In genomic region chr16:86604436-86605220, GRCh38 we compare ENCODE assay signal across 10 cellular contexts. TPM values are rescaled to one million over a fixed set of nuclear protein-coding genes. Genes with fewer than 3 reads are reported as not detected.
A peak's percentile ranks its signal among the peaks of the same experiment; 100 is the strongest.
DNase-seq lines count a peak whose midpoint lies in the region; ATAC-seq lines count a peak whose summit lies in the region.
"Had no signal": no experiment of that assay in that cellular context is flagged by ENCODE, and none has a peak within 500 bp of the region (broad histone marks: within the 10 kb centered on the region; RNA-seq: fewer than 3 reads in every experiment).

No MANE protein-coding gene starts in this region.

- H3K4me1 ChIP-seq in mononuclear cell (ENCODE audit: insufficient read depth, low read length), result peaks cover 6% of the 10 kb centered on the region

- peaks cover 3% of the 10 kb centered on the region for H3K27me3 ChIP-seq in mononuclear cell (ENCODE audit: insufficient read depth, low read length)

- DNase-seq in 8988T, result peak; percentile 54
- DNase-seq in activated T-cell treated with anti-CD3 and anti-CD28 coated beads for 1 hour (ENCODE audit: low read depth), result peak; percentile 22
- DNase-seq in putamen (ENCODE audit: low spot score), result no peak
- no peak for DNase-seq in NCI-H524 (lab: John Stamatoyannopoulos, UW)
- no peak for DNase-seq in DMS114 treated with DMSO at 0.1 percent for 48 hours (lab: John Stamatoyannopoulos, UW; ENCODE audit: unreplicated experiment)
- DNase-seq: hypothalamus had no signal

- no peaks in the 10 kb centered on the region for H3K9me3 ChIP-seq in mononuclear cell (ENCODE audit: low read depth, low read length)

- peak overlapping the region; percentile 50 for H3K4me3 ChIP-seq in mononuclear cell (ENCODE audit: low read length)

- ATAC-seq in HG02642 (IDR thresholded peaks at IDR 0.05; ENCODE audit: poor library complexity, unreplicated experiment) (peak; percentile 51), HG03565 (IDR thresholded peaks at IDR 0.05; ENCODE audit: unreplicated experiment) (no peak)

RNA-seq across cellular contexts. Expression of gene FOXL1, which starts 26.3 kb away (rescaled TPM):
- not detected for total RNA-seq in mononuclear cell
- total RNA-seq: activated CD8-positive, alpha-beta memory T cell treated with anti-CD3 and anti-CD28 coated beads for 36 hours had no signal

RNA-seq across cellular contexts. Expression of gene FOXC2, which starts 38.0 kb away (rescaled TPM):
- not detected for total RNA-seq in mononuclear cell
- total RNA-seq: activated CD8-positive, alpha-beta memory T cell treated with anti-CD3 and anti-CD28 coated beads for 36 hours had no signal

RNA-seq across cellular contexts. Expression of gene MTHFSD, which starts 49.6 kb away (rescaled TPM):
- 3.3 TPM for total RNA-seq in mononuclear cell

Comparison
In these comparisons a context has a peak if more than half of its experiments do, and no peak if none do; other contexts are left out.
1. DNase-seq: peak in 8988T (single experiment) and activated T-cell treated with anti-CD3 and anti-CD28 coated beads for 1 hour (single experiment); none in putamen (single experiment), NCI-H524 (0 of 2) and DMS114 treated with DMSO at 0.1 percent for 48 hours (single experiment).